1 cellular context compared by ENCODE assay signal in the genomic region with DNA sequence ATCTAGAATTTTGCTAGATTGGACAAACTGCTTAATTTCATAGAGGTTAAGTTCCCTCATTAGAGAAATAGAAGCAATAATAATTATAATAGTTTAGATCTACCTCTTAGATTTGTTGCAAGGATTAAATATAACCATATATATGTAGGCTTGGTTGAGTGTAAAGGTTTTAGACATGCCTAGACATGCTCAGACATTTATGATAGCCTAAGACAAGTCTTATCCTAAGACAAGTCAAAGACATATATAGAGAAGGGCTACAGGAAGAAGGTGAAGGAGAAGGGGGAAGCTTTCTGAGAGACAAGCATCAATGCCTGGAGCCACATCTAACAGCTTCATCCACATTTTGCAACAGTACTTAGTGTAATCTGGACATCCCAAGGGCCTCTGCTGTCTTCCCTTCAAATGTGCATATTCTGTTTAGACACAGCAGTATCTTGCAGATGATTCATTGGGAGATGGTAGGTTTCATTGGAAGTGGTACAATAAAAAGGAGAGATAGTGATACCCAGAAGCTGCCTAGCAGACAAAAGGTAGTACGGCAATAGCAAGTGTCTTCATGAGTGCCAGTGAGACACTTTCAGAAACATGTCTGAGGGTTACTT.
TF ChIP-seq lines count a peak whose summit lies in the region.

No MANE protein-coding gene starts in this region.

TF ChIP-seq in GM23338, 12 proteins besides CTCF, POLR2A, EP300 and RAD21 (continued from another document):
- TF ChIP-seq ZNF114 (CRISPR knock-in tag; IDR thresholded peaks at IDR 0.05) (no peak), EZH2phosphoT487 (IDR thresholded peaks at IDR 0.05; ENCODE audit: unreplicated experiment) (no peak), ZNF331 (CRISPR knock-in tag; IDR thresholded peaks at IDR 0.05; ENCODE audit: low read depth) (no peak), EZH2 (IDR thresholded peaks at IDR 0.05; ENCODE audit: low read depth, unreplicated experiment) (no peak), CREB1 (CRISPR knock-in tag; IDR thresholded peaks at IDR 0.05; ENCODE audit: low read depth) (no peak)
- TF ChIP-seq, protein P1, sequence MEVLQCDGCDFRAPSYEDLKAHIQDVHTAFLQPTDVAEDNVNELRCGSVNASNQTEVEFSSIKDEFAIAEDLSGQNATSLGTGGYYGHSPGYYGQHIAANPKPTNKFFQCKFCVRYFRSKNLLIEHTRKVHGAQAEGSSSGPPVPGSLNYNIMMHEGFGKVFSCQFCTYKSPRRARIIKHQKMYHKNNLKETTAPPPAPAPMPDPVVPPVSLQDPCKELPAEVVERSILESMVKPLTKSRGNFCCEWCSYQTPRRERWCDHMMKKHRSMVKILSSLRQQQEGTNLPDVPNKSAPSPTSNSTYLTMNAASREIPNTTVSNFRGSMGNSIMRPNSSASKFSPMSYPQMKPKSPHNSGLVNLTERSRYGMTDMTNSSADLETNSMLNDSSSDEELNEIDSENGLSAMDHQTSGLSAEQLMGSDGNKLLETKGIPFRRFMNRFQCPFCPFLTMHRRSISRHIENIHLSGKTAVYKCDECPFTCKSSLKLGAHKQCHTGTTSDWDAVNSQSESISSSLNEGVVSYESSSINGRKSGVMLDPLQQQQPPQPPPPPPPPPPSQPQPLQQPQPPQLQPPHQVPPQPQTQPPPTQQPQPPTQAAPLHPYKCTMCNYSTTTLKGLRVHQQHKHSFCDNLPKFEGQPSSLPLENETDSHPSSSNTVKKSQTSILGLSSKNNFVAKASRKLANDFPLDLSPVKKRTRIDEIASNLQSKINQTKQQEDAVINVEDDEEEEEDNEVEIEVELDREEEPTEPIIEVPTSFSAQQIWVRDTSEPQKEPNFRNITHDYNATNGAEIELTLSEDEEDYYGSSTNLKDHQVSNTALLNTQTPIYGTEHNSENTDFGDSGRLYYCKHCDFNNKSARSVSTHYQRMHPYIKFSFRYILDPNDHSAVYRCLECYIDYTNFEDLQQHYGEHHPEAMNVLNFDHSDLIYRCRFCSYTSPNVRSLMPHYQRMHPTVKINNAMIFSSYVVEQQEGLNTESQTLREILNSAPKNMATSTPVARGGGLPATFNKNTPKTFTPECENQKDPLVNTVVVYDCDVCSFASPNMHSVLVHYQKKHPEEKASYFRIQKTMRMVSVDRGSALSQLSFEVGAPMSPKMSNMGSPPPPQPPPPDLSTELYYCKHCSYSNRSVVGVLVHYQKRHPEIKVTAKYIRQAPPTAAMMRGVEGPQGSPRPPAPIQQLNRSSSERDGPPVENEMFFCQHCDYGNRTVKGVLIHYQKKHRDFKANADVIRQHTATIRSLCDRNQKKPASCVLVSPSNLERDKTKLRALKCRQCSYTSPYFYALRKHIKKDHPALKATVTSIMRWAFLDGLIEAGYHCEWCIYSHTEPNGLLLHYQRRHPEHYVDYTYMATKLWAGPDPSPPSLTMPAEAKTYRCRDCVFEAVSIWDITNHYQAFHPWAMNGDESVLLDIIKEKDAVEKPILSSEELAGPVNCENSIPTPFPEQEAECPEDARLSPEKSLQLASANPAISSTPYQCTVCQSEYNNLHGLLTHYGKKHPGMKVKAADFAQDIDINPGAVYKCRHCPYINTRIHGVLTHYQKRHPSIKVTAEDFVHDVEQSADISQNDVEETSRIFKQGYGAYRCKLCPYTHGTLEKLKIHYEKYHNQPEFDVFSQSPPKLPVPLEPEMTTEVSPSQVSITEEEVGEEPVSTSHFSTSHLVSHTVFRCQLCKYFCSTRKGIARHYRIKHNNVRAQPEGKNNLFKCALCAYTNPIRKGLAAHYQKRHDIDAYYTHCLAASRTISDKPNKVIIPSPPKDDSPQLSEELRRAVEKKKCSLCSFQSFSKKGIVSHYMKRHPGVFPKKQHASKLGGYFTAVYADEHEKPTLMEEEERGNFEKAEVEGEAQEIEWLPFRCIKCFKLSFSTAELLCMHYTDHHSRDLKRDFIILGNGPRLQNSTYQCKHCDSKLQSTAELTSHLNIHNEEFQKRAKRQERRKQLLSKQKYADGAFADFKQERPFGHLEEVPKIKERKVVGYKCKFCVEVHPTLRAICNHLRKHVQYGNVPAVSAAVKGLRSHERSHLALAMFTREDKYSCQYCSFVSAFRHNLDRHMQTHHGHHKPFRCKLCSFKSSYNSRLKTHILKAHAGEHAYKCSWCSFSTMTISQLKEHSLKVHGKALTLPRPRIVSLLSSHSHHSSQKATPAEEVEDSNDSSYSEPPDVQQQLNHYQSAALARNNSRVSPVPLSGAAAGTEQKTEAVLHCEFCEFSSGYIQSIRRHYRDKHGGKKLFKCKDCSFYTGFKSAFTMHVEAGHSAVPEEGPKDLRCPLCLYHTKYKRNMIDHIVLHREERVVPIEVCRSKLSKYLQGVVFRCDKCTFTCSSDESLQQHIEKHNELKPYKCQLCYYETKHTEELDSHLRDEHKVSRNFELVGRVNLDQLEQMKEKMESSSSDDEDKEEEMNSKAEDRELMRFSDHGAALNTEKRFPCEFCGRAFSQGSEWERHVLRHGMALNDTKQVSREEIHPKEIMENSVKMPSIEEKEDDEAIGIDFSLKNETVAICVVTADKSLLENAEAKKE (CRISPR knock-in tag; IDR thresholded peaks at IDR 0.05): no peak
- TF ChIP-seq, protein P2, sequence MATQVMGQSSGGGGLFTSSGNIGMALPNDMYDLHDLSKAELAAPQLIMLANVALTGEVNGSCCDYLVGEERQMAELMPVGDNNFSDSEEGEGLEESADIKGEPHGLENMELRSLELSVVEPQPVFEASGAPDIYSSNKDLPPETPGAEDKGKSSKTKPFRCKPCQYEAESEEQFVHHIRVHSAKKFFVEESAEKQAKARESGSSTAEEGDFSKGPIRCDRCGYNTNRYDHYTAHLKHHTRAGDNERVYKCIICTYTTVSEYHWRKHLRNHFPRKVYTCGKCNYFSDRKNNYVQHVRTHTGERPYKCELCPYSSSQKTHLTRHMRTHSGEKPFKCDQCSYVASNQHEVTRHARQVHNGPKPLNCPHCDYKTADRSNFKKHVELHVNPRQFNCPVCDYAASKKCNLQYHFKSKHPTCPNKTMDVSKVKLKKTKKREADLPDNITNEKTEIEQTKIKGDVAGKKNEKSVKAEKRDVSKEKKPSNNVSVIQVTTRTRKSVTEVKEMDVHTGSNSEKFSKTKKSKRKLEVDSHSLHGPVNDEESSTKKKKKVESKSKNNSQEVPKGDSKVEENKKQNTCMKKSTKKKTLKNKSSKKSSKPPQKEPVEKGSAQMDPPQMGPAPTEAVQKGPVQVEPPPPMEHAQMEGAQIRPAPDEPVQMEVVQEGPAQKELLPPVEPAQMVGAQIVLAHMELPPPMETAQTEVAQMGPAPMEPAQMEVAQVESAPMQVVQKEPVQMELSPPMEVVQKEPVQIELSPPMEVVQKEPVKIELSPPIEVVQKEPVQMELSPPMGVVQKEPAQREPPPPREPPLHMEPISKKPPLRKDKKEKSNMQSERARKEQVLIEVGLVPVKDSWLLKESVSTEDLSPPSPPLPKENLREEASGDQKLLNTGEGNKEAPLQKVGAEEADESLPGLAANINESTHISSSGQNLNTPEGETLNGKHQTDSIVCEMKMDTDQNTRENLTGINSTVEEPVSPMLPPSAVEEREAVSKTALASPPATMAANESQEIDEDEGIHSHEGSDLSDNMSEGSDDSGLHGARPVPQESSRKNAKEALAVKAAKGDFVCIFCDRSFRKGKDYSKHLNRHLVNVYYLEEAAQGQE (IDR thresholded peaks at IDR 0.05; ENCODE audit: unreplicated experiment): no peak
